In the genomic region with DNA sequence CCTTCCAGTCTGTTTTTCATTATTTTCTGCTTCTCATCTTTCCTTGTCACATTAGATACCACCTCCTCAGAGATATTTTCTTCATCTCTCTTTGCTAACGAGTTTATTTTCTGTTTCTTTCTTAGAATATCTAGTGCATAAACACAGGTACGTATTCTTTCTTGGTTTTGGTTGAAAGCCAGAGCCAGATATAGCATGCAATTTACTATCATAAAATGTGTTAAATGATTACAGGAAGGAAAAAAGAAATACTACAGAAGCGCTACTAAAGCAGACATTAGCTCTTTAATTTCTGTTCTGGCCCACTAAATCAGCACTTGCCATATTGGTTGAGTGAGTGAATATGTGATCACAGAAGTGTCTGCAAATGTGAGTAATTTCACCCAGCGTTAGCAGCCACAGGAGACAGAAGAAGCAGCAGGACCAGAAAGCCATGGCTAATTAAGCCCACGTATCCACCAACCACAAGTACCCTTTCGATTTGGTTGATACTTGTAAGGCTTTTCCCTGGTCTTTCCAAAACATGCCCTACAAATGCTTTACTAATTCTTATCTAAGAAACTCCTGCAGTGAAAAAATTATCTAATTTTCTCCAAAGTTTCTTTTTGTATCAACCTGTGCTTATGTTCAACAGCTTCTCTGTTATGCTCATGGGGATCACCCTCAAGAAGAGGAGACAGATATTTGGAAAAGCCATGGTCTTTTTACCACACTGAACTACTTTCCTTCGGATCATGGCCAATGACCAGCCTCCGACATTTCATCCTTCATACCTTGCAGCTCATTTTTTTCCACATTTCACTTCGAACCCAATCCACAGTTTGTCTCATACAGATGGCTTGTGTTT, we compare ENCODE assay signal across 10 cellular contexts. TPM values are rescaled to one million over a fixed set of nuclear protein-coding genes. Genes with fewer than 3 reads are reported as not detected.
DNase-seq lines count a peak whose midpoint lies in the region; ATAC-seq, FAIRE-seq and TF ChIP-seq lines count a peak whose summit lies in the region.
"Had no signal": no experiment of that assay in that cellular context is flagged by ENCODE, and none has a peak within 500 bp of the region (broad histone marks: within the 10 kb centered on the region; RNA-seq: fewer than 3 reads in every experiment).

No MANE protein-coding gene starts in this region.

- no peak for TF ChIP-seq CTCF in GM12864 (IDR thresholded peaks at IDR 0.05; ENCODE audit: low read depth, low read length, missing control alignments)
- TF ChIP-seq CTCF in astrocyte (IDR thresholded peaks at IDR 0.05; ENCODE audit: insufficient read depth, low read depth, low read length), result no peak
- TF ChIP-seq CTCF in dorsolateral prefrontal cortex (IDR thresholded peaks at IDR 0.05 in 54 of 56, conservative IDR thresholded peaks at IDR 0.05 in 2 of 56; ENCODE audit: low read depth in 1 of 56, partially characterized antibody in 56 of 56), result no peak
- no peak for TF ChIP-seq CTCF in prostate gland (IDR thresholded peaks at IDR 0.05)

- FAIRE-seq in astrocyte (lab: Jason Lieb, UNC), result peak; percentile 50

- no peaks in the 10 kb centered on the region for H3K36me3 ChIP-seq in astrocyte (ENCODE audit: insufficient read depth, low read length)
- H3K36me3 ChIP-seq in prostate gland, result no peaks in the 10 kb centered on the region

- peaks cover 42% of the 10 kb centered on the region for H3K4me1 Mint-ChIP-seq in astrocyte (ENCODE audit: low read depth, unreplicated experiment)
- H3K4me1 Mint-ChIP-seq: central memory CD8-positive, alpha-beta T cell had no signal

- H3K4me2 ChIP-seq in astrocyte (ENCODE audit: low read length), result peak overlapping the region; percentile 51

- H3K4me1 ChIP-seq in astrocyte (ENCODE audit: insufficient read depth, low read length) (peaks cover 33% of the 10 kb centered on the region), prostate gland (replicated peaks) (no peaks in the 10 kb centered on the region)

- H3K9me3 Mint-ChIP-seq in astrocyte (ENCODE audit: unreplicated experiment), result no peaks in the 10 kb centered on the region

- H3K27me3 Mint-ChIP-seq in astrocyte (ENCODE audit: low read depth, unreplicated experiment), result no peaks in the 10 kb centered on the region
- H3K27me3 Mint-ChIP-seq: central memory CD8-positive, alpha-beta T cell had no signal

- WGBS in prostate gland, result 95% methylated on average over 9 of the region's 9 CpGs

- H4K20me1 ChIP-seq in astrocyte (ENCODE audit: insufficient read depth, low read length), result no peaks in the 10 kb centered on the region

- H3K27ac Mint-ChIP-seq in astrocyte (ENCODE audit: unreplicated experiment), result no peak overlapping the region

- H3K4me3 Mint-ChIP-seq in astrocyte (ENCODE audit: unreplicated experiment), result no peak overlapping the region
- H3K4me3 Mint-ChIP-seq: central memory CD8-positive, alpha-beta T cell had no signal

- ATAC-seq in GM19463 (IDR thresholded peaks at IDR 0.05; ENCODE audit: unreplicated experiment) (peak; percentile 55), HG03066 (IDR thresholded peaks at IDR 0.05; ENCODE audit: low read depth, unreplicated experiment) (peak; percentile 35)

- peak overlapping the region; percentile 82 for H3K27ac ChIP-seq in astrocyte (ENCODE audit: low read depth, low read length)
- no peak overlapping the region for H3K27ac ChIP-seq in dorsolateral prefrontal cortex
- no peak overlapping the region for H3K27ac ChIP-seq in prostate gland

- H3K9me3 ChIP-seq in astrocyte (ENCODE audit: insufficient read depth, low read depth, low read length), result no peaks in the 10 kb centered on the region
- H3K9me3 ChIP-seq in prostate gland, result no peaks in the 10 kb centered on the region

- no peaks in the 10 kb centered on the region for H3K36me3 Mint-ChIP-seq in astrocyte (ENCODE audit: low read depth, unreplicated experiment)

- peak overlapping the region; percentile 57 for H3K9ac ChIP-seq in astrocyte (ENCODE audit: low read length)

- no peak for TF ChIP-seq POLR2A in prostate gland (IDR thresholded peaks at IDR 0.05)

- no peaks in the 10 kb centered on the region for H3K79me2 ChIP-seq in astrocyte (ENCODE audit: insufficient read depth, low read length)

- intact Hi-C loops in dorsolateral prefrontal cortex (cut with DNase I) (no loop called here), prostate gland (cut with DNase I) (no loop called here)

- no peak overlapping the region for H2AFZ ChIP-seq in astrocyte (ENCODE audit: low read depth, low read length)

- H3K4me3 ChIP-seq in GM12864 (ENCODE audit: low read depth, low read length), result peak overlapping the region; percentile 27; the same call in 1 of the 2 replicates
- H3K4me3 ChIP-seq in astrocyte (ENCODE audit: insufficient read depth, low read depth, low read length), result no peak overlapping the region
- no peak overlapping the region for H3K4me3 ChIP-seq in dorsolateral prefrontal cortex
- no peak overlapping the region for H3K4me3 ChIP-seq in prostate gland

- H3K27me3 ChIP-seq in astrocyte (ENCODE audit: insufficient read depth, low read length), result no peaks in the 10 kb centered on the region
- peaks cover 0 to 2% (median 0%) of the 10 kb centered on the region in 45 donors for H3K27me3 ChIP-seq in dorsolateral prefrontal cortex
- no peaks in the 10 kb centered on the region for H3K27me3 ChIP-seq in prostate gland (replicated peaks; ENCODE audit: insufficient read depth)

- DNase-seq in GM12864 (ENCODE audit: low read depth) (peak; percentile 76), astrocyte (ENCODE audit: low read depth) (peak; percentile 42), NCI-H2227 treated with DMSO at 0.1 percent for 48 hours (lab: John Stamatoyannopoulos, UW) (no peak), dorsolateral prefrontal cortex (no peak), prostate gland (ENCODE audit: low spot score) (no peak), NOMO-1 (lab: John Stamatoyannopoulos, UW; ENCODE audit: unreplicated experiment in 2 of 2) (no peak)
- DNase-seq: activated CD4-positive, alpha-beta T cell treated with anti-CD3 and anti-CD28 coated beads for 48 hours had no signal

RNA-seq across cellular contexts. Expression of gene MACC1, which starts 23.1 kb away (rescaled TPM):
- total RNA-seq in astrocyte, result 0.19 and 2.0 TPM in 2 replicates
- total RNA-seq in dorsolateral prefrontal cortex, result under 1 TPM in 112 of 120 experiments, not detected in 8; 0.04 to 0.83 (median 0.16) TPM
- total RNA-seq in prostate gland, result 1 to 10 TPM; 3.0 to 3.4 TPM

Comparison
In these comparisons a context has a peak if more than half of its experiments do, and no peak if none do; other contexts are left out.
1. DNase-seq: peak in GM12864 (single experiment) and astrocyte (single experiment); none in NCI-H2227 treated with DMSO at 0.1 percent for 48 hours (single experiment), dorsolateral prefrontal cortex (0 of 10), prostate gland (single experiment) and NOMO-1 (0 of 2).